In the genomic region with DNA sequence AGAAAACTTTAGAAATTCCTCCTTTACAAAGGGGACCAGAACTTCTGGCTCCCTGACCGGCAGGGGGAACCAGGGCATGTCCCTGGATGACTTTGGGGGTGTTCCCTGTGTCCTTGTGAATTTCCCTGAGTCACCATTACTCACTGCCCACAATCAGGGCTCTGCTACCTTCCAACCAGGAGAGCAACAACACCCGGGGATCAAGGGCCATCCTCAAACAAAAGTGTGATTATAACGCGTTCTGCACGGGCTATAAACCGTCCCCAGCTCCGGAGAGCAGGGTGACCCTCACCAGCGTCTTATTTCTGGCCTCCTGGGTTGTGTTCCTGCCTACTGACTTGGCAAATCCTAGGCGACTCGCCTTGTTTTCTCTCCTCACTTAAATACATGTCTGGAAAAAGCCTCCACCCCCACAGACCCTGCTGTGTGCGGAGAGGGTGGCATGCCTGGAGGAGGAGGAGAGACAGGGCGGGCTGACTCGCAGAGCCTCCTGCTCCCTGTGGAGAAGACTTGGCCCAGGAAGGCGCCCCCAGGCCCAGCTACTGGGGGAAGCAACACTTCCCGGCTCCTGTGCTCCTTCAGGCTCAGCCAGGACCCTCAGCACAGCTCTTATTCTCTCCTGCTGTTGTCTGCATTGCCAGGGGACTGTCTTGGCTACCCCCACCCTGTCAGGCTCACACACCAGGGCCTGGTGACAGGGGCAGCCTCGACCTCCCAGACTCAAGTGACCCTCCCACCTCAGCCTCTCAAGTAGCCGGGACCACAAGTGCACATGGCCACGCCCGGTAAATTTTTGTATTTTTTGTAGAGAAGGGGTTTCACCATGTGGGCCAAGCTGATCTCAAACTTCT, we compare ENCODE assay signal across 8 cellular contexts. TPM values are rescaled to one million over a fixed set of nuclear protein-coding genes. Genes with fewer than 3 reads are reported as not detected.
DNase-seq lines count a peak whose midpoint lies in the region; ATAC-seq, FAIRE-seq and TF ChIP-seq lines count a peak whose summit lies in the region.

No MANE protein-coding gene starts in this region.

- H3K27me3 ChIP-seq in bronchial epithelial cell (ENCODE audit: control insufficient read depth, insufficient read depth, low read length), result no peaks in the 10 kb centered on the region

- ATAC-seq in stimulated activated memory B cell treated with anti-CD40 and anti-IgM and Interleukin-4, amounts not matched to agents 10 μg/mL and 1 μg/mL and 100 μg/mL, for 72 hours, result no peak

- TF ChIP-seq CTCF in bronchial epithelial cell (IDR thresholded peaks at IDR 0.05; ENCODE audit: insufficient read depth, low read length, severe bottlenecking) (peak; percentile 71), kidney (IDR thresholded peaks at IDR 0.05; ENCODE audit: borderline replicate concordance, extremely low read depth, insufficient read depth) (peak; percentile 58), D721Med (IDR thresholded peaks at IDR 0.05; ENCODE audit: insufficient read depth, missing control alignments) (no peak)

- H3K27me3 Mint-ChIP-seq in stimulated activated memory B cell treated with anti-CD40 and anti-IgM and Interleukin-4, amounts not matched to agents 10 μg/mL and 1 μg/mL and 100 μg/mL, for 72 hours, result no peaks in the 10 kb centered on the region

- peak overlapping the region in 1 of 2 donors; percentile 62 for H3K9ac ChIP-seq in kidney (ENCODE audit: low read length in 2 of 2)

- H3K9me3 ChIP-seq in kidney (ENCODE audit: control insufficient read depth in 1 of 2, low read length in 2 of 2), result no peaks in the 10 kb centered on the region

- peak overlapping the region; percentile 26 for H3K27ac Mint-ChIP-seq in stimulated activated memory B cell treated with anti-CD40 and anti-IgM and Interleukin-4, amounts not matched to agents 10 μg/mL and 1 μg/mL and 100 μg/mL, for 72 hours

- intact Hi-C loops in kidney (cut with DNase I), result loop anchor here (10.0 kb wide), 1 partner anchor 115 kb away; the partner anchor contains the start of gene PIM1

- peaks cover 6 to 20% of the 10 kb centered on the region in 2 donors for H3K4me1 ChIP-seq in kidney (ENCODE audit: control insufficient read depth in 1 of 2, insufficient read depth in 1 of 2, low read depth in 1 of 2, low read length in 2 of 2)

- H3K9me3 Mint-ChIP-seq in stimulated activated memory B cell treated with anti-CD40 and anti-IgM and Interleukin-4, amounts not matched to agents 10 μg/mL and 1 μg/mL and 100 μg/mL, for 72 hours, result no peaks in the 10 kb centered on the region

- no peak for FAIRE-seq in bronchial epithelial cell (lab: Jason Lieb, UNC)
- FAIRE-seq in kidney (lab: Jason Lieb, UNC), result no peak
- no peak for FAIRE-seq in D721Med (lab: Jason Lieb, UNC)

- H3K27ac ChIP-seq in kidney (ENCODE audit: low read depth in 2 of 2, low read length in 2 of 2), result peak overlapping the region; percentile 72 to 76

- H3K4me1 Mint-ChIP-seq in stimulated activated memory B cell treated with anti-CD40 and anti-IgM and Interleukin-4, amounts not matched to agents 10 μg/mL and 1 μg/mL and 100 μg/mL, for 72 hours, result peaks cover 6% of the 10 kb centered on the region

- H3K36me3 ChIP-seq in bronchial epithelial cell (ENCODE audit: control insufficient read depth, insufficient read depth, low read length) (no peaks in the 10 kb centered on the region), kidney (ENCODE audit: control insufficient read depth in 1 of 2, insufficient read depth in 2 of 2, low read length in 2 of 2) (no peaks in the 10 kb centered on the region)

- H3K4me3 ChIP-seq in bronchial epithelial cell (ENCODE audit: low read depth, low read length) (no peak overlapping the region), kidney (ENCODE audit: low read length in 2 of 2) (no peak overlapping the region)

- no peak overlapping the region for H3K4me3 Mint-ChIP-seq in stimulated activated memory B cell treated with anti-CD40 and anti-IgM and Interleukin-4, amounts not matched to agents 10 μg/mL and 1 μg/mL and 100 μg/mL, for 72 hours

- peak; percentile 60 for DNase-seq in G401 (ENCODE audit: low spot score)
- DNase-seq in NCI-H1092 (lab: John Stamatoyannopoulos, UW), result peak; percentile 26
- DNase-seq in bronchial epithelial cell (ENCODE audit: low read depth), result peak; percentile 98
- DNase-seq in kidney, result peak; percentile 82
- DNase-seq in NCI-H2029 treated with DMSO at 0.1 percent for 48 hours (lab: John Stamatoyannopoulos, UW), result no peak
- no peak for DNase-seq in NCI-H446 (lab: John Stamatoyannopoulos, UW)
- no peak for DNase-seq in D721Med (ENCODE audit: insufficient read length, low spot score)

- no peaks in the 10 kb centered on the region for H3K36me3 Mint-ChIP-seq in stimulated activated memory B cell treated with anti-CD40 and anti-IgM and Interleukin-4, amounts not matched to agents 10 μg/mL and 1 μg/mL and 100 μg/mL, for 72 hours

- in situ Hi-C loops in G401 (cut with HindIII; ENCODE audit: low sequenced_read_pairs), result no loop called here

RNA-seq across cellular contexts. Expression of gene FGD2, which starts 54.1 kb away (rescaled TPM):
- total RNA-seq in G401 (2014; rRNA removed; shearing (Covaris generic)), result 0.55 and 1.2 TPM in 2 replicates
- total RNA-seq in bronchial epithelial cell (under 0.01 and 0.26 TPM in 2 replicates), kidney (49.5 TPM)
- 0.97 TPM for polyA plus RNA-seq in kidney (ENCODE audit: insufficient read depth, low read depth, low replicate concordance)

Comparison
In these comparisons a context has a peak if more than half of its experiments do, and no peak if none do; other contexts are left out.
1. DNase-seq: peak in G401 (single experiment), NCI-H1092 (single experiment), bronchial epithelial cell (single experiment) and kidney (single experiment); none in NCI-H2029 treated with DMSO at 0.1 percent for 48 hours (single experiment), NCI-H446 (0 of 2) and D721Med (single experiment).
2. RNA of gene FGD2, which starts 54.1 kb away (total RNA-seq): 49.5 TPM in kidney (single experiment); 0.55 to 1.2 TPM in G401 and under 0.01 to 0.26 TPM in bronchial epithelial cell; every median in the first group is over 10 times any median in the second.